In the genomic region with DNA sequence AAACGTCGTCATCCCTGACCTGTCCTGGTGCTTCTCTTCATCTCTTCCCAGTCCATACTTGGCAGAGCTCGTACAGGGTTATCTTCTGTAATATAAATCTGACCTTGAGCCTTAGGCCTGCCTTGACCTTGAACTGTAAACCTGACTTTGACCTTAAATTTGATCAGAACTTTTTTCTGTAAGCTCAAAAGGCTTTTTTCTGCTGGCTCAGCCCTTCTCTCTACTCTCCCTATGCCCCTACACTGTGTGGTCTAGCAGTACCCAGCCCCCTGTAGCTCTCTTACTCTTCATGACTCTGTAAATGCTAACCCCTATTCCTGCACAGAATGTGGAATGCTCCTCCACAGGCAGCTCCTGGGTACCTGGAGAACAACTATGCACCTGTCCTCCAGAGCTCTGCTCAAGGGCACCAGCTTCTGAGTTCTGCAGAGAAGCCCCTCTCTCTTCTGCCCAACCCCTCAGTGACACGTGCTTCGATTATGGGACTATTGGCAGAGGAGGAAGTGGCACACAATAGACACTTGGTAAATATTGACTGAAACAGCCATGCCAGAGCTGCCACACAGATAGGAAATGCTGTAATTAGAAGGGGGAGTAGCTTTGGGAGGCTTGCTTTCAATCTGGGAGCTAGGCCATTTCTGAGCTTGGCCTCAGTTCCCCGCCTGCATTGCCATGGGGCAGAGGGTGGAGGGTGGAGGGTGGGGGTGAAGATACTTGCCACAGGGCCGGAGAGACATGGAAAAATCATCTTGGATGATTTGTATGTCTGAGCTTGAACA, we compare ENCODE assay signal across 10 cellular contexts. TPM values are rescaled to one million over a fixed set of nuclear protein-coding genes. Genes with fewer than 3 reads are reported as not detected.
DNase-seq lines count a peak whose midpoint lies in the region; ATAC-seq and TF ChIP-seq lines count a peak whose summit lies in the region.
"Had no signal": no experiment of that assay in that cellular context is flagged by ENCODE, and none has a peak within 500 bp of the region (broad histone marks: within the 10 kb centered on the region; RNA-seq: fewer than 3 reads in every experiment).

No MANE protein-coding gene starts in this region.

- no peak overlapping the region for H2AFZ ChIP-seq in SK-N-SH (ENCODE audit: low read depth)

- TF ChIP-seq CTCF in CD4-positive, alpha-beta T cell (IDR thresholded peaks at IDR 0.05), result no peak
- no peak for TF ChIP-seq CTCF in SK-N-SH (IDR thresholded peaks at IDR 0.05)

- no peaks in the 10 kb centered on the region; a peak in 1 of 4 replicates for H3K4me1 ChIP-seq in SK-N-SH (ENCODE audit: control insufficient read depth in 1 of 2, insufficient read depth in 2 of 2, low read depth in 1 of 2, low read length in 1 of 2)

- H3K4me1 Mint-ChIP-seq in CD4-positive, alpha-beta T cell (ENCODE audit: low read depth), result peaks cover 57% of the 10 kb centered on the region

- H3K9me3 Mint-ChIP-seq in CD4-positive, alpha-beta T cell, result no peaks in the 10 kb centered on the region

- no peak for TF ChIP-seq RAD21 in SK-N-SH (IDR thresholded peaks at IDR 0.05; ENCODE audit: low read length)

- H4K20me1 ChIP-seq in SK-N-SH (ENCODE audit: insufficient read depth), result no peaks in the 10 kb centered on the region

- H3K27ac Mint-ChIP-seq in CD4-positive, alpha-beta T cell, result peak overlapping the region; percentile 70

- no peak overlapping the region for H3K4me3 Mint-ChIP-seq in CD4-positive, alpha-beta T cell

- 87% methylated on average over 7 of the region's 7 CpGs for WGBS in SK-N-SH (ENCODE audit: low lambda C conversion rate)

- POLR2A ChIA-PET in CD4-positive, alpha-beta T cell (lab: Charles Lee), result interaction anchor here (0.6 to 1.6 kb wide), 5 partner anchors 9 to 130 kb away, joined by 3 to 4 read pairs (median 4); no protein-coding TSS in a partner anchor
- POLR2A ChIA-PET in SK-N-SH (lab: Yijun Ruan, JAX), result no interaction called here

- no peak overlapping the region for H3K4me3 ChIP-seq in SK-N-SH (ENCODE audit: low read depth in 2 of 2, low read length in 1 of 2)

- no peak for ATAC-seq in CD4-positive, alpha-beta T cell (ENCODE audit: poor library complexity)
- no peak for ATAC-seq in GM19328 (IDR thresholded peaks at IDR 0.05; ENCODE audit: unreplicated experiment)

- no peaks in the 10 kb centered on the region for H3K79me2 ChIP-seq in SK-N-SH (ENCODE audit: insufficient read depth)

- H3K9me3 ChIP-seq in CD4-positive, alpha-beta T cell (ENCODE audit: control insufficient read depth, low read length), result no peaks in the 10 kb centered on the region
- no peaks in the 10 kb centered on the region for H3K9me3 ChIP-seq in SK-N-SH

- H3K27me3 Mint-ChIP-seq in CD4-positive, alpha-beta T cell, result no peaks in the 10 kb centered on the region

- H3K9ac ChIP-seq in SK-N-SH, result no peak overlapping the region

- H3K9me2 ChIP-seq in SK-N-SH, result no peaks in the 10 kb centered on the region

- CTCF ChIA-PET in CD4-positive, alpha-beta T cell (lab: Charles Lee), result interaction anchor here (0.7 to 1.3 kb wide), 4 partner anchors 12 to 156 kb away, joined by 3 read pairs; no protein-coding TSS in a partner anchor
- CTCF ChIA-PET in SK-N-SH (lab: Yijun Ruan, JAX), result interaction anchor here (0.7 to 2.0 kb wide), 2 partner anchors 11 to 186 kb away, joined by 3 to 5 read pairs; partner anchors contain the start of gene NSFL1C

- DNase-seq in CD4-positive, alpha-beta T cell, result peak in 1 of 10 experiments; percentile 27
- DNase-seq in NCI-H2029 (lab: John Stamatoyannopoulos, UW), result peak; percentile 92
- DNase-seq in activated CD8-positive, alpha-beta memory T cell treated with anti-CD3 and anti-CD28 coated beads, Interleukin-2, amount 50 U/mL, for 4 hours, result peak; percentile 7
- peak; percentile 41 for DNase-seq in mesenteric fat pad (ENCODE audit: low spot score)
- no peak for DNase-seq in stimulated activated CD4-positive, alpha-beta T cell treated with anti-CD3 and anti-CD28 coated beads, Interleukin-12 subunit alpha, Interleukin-12 subunit beta, amount 100 ng/mL, for 4 hours
- no peak for DNase-seq in superior temporal gyrus (ENCODE audit: extremely low spot score)
- no peak for DNase-seq in SK-N-SH
- DNase-seq: cortex of kidney had no signal

- H3K27ac ChIP-seq in CD4-positive, alpha-beta T cell (ENCODE audit: low read depth, low read length), result no peak overlapping the region
- H3K27ac ChIP-seq in SK-N-SH (ENCODE audit: low read depth in 2 of 2, low read length in 1 of 2), result no peak overlapping the region

- peaks cover 15% of the 10 kb centered on the region for H3K36me3 Mint-ChIP-seq in CD4-positive, alpha-beta T cell (ENCODE audit: low read depth)

- H3K27me3 ChIP-seq in CD4-positive, alpha-beta T cell (ENCODE audit: control insufficient read depth, insufficient read depth, low read length), result no peaks in the 10 kb centered on the region
- no peaks in the 10 kb centered on the region for H3K27me3 ChIP-seq in SK-N-SH (ENCODE audit: insufficient read depth)

- TF ChIP-seq EP300 in SK-N-SH (IDR thresholded peaks at IDR 0.05; ENCODE audit: borderline replicate concordance in 1 of 2, low read depth in 1 of 2, low read length in 1 of 2), result no peak

- no peaks in the 10 kb centered on the region for H3F3A ChIP-seq in SK-N-SH (replicated peaks; ENCODE audit: insufficient read depth)

- no peak overlapping the region for H3K4me2 ChIP-seq in SK-N-SH

- intact Hi-C loops in CD4-positive, alpha-beta T cell (cut with DNase I, micrococcal nuclease), result no loop called here

- peaks cover 0 to 5% of the 10 kb centered on the region in 2 experiments for H3K36me3 ChIP-seq in SK-N-SH (replicated peaks in 1 of 2; ENCODE audit: control insufficient read depth in 1 of 2, insufficient read depth in 2 of 2, low read length in 1 of 2)

TF ChIP-seq in SK-N-SH, 30 proteins besides CTCF, POLR2A, EP300 and RAD21:
- TF ChIP-seq FOXJ3 (CRISPR knock-in tag; IDR thresholded peaks at IDR 0.05) (no peak), GATA2 (CRISPR knock-in tag; IDR thresholded peaks at IDR 0.05) (no peak), TCF12 (IDR thresholded peaks at IDR 0.05) (no peak), SMC3 (IDR thresholded peaks at IDR 0.05; ENCODE audit: low read depth, low read length) (no peak)
- TF ChIP-seq, protein P1, sequence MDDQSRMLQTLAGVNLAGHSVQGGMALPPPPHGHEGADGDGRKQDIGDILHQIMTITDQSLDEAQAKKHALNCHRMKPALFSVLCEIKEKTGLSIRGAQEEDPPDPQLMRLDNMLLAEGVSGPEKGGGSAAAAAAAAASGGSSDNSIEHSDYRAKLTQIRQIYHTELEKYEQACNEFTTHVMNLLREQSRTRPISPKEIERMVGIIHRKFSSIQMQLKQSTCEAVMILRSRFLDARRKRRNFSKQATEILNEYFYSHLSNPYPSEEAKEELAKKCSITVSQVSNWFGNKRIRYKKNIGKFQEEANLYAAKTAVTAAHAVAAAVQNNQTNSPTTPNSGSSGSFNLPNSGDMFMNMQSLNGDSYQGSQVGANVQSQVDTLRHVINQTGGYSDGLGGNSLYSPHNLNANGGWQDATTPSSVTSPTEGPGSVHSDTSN (IDR thresholded peaks at IDR 0.05), result no peak

RNA-seq across cellular contexts. Expression of gene SNPH, which starts 15.4 kb away (rescaled TPM):
- total RNA-seq in CD4-positive, alpha-beta T cell, result 10 to 100 TPM; 12.8 to 13.0 TPM
- total RNA-seq in mesenteric fat pad, result 4.9 TPM
- polyA plus RNA-seq in SK-N-SH (2012; rRNA removed), result 2.2 and 2.5 TPM in 2 replicates
- 1.0 and 1.4 TPM in 2 replicates for polyA plus RNA-seq in SK-N-SH (2012; cell fraction: cytosol; rRNA removed)
- 14.5 and 15.5 TPM in 2 replicates for polyA plus RNA-seq in SK-N-SH (2012; cell fraction: nucleus; rRNA removed)

RNA-seq across cellular contexts. Expression of gene SDCBP2, which starts 47.5 kb away (rescaled TPM):
- total RNA-seq in CD4-positive, alpha-beta T cell, result 1 to 10 TPM; 1.2 to 1.3 TPM
- 7.2 TPM for total RNA-seq in mesenteric fat pad
- 3.0 and 4.0 TPM in 2 replicates for polyA plus RNA-seq in SK-N-SH (2012; rRNA removed)
- 1.8 and 2.6 TPM in 2 replicates for polyA plus RNA-seq in SK-N-SH (2012; cell fraction: cytosol; rRNA removed)
- polyA plus RNA-seq in SK-N-SH (2012; cell fraction: nucleus; rRNA removed), result 6.6 and 8.2 TPM in 2 replicates

RNA-seq across cellular contexts. Expression of gene RAD21L1, which starts 55.6 kb away (rescaled TPM):
- under 1 TPM in 1 of 2 experiments, not detected in 1; 0.58 TPM for total RNA-seq in CD4-positive, alpha-beta T cell
- not detected for total RNA-seq in mesenteric fat pad
- 0.03 TPM in 1 of 2 replicates, not detected in the other for polyA plus RNA-seq in SK-N-SH (2012; rRNA removed)
- 0.08 and 0.09 TPM in 2 replicates for polyA plus RNA-seq in SK-N-SH (2012; cell fraction: cytosol; rRNA removed)
- 0.07 and 0.28 TPM in 2 replicates for polyA plus RNA-seq in SK-N-SH (2012; cell fraction: nucleus; rRNA removed)
- polyA plus RNA-seq: neural cell had no signal

Comparison
In these comparisons a context has a peak if more than half of its experiments do, and no peak if none do; other contexts are left out.
1. DNase-seq: peak in NCI-H2029 (single experiment), activated CD8-positive, alpha-beta memory T cell treated with anti-CD3 and anti-CD28 coated beads, Interleukin-2, amount 50 U/mL, for 4 hours (single experiment) and mesenteric fat pad (single experiment); none in stimulated activated CD4-positive, alpha-beta T cell treated with anti-CD3 and anti-CD28 coated beads, Interleukin-12 subunit alpha, Interleukin-12 subunit beta, amount 100 ng/mL, for 4 hours (single experiment), superior temporal gyrus (single experiment) and SK-N-SH (single experiment).